ENCODE assay signal across 27 cellular contexts in genomic region chr6:149365197-149365596, GRCh38. TPM values are rescaled to one million over a fixed set of nuclear protein-coding genes. Genes with fewer than 3 reads are reported as not detected.
DNase-seq lines count a peak whose midpoint lies in the region; ATAC-seq, FAIRE-seq and TF ChIP-seq lines count a peak whose summit lies in the region.
"Had no signal": no experiment of that assay in that cellular context is flagged by ENCODE, and none has a peak within 500 bp of the region (broad histone marks: within the 10 kb centered on the region; RNA-seq: fewer than 3 reads in every experiment).

No MANE protein-coding gene starts in this region.

- H3K9me1 ChIP-seq in K562 (ENCODE audit: control insufficient read depth, insufficient read depth, low read length) = peaks cover 3% of the 10 kb centered on the region

- no peak for FAIRE-seq in K562 (lab: Jason Lieb, UNC)
- FAIRE-seq: frontal cortex had no signal

- TF ChIP-seq EP300 in K562 (IDR thresholded peaks at IDR 0.05; ENCODE audit: low read length) = no peak

- CTCF ChIA-PET in activated CD4-positive, alpha-beta T cell treated with anti-CD3 and anti-CD28 coated beads for 36 hours (lab: Charles Lee) = no interaction called here
- CTCF ChIA-PET in T-cell (lab: Charles Lee) = no interaction called here
- CTCF ChIA-PET in K562 (lab: Yijun Ruan, JAX; ENCODE audit: low intra/inter-chr PET ratio) = no interaction called here

- intact Hi-C loops in activated CD4-positive, alpha-beta T cell treated with anti-CD3 and anti-CD28 coated beads for 36 hours (cut with DNase I, micrococcal nuclease) = loop anchor here in 1 of 2 experiments (2.0 kb wide), 1 partner anchor 46 kb away; no protein-coding TSS in a partner anchor
- intact Hi-C loops in K562 (cut with micrococcal nuclease) (no loop called here), breast epithelium (cut with DNase I; ENCODE audit: low total_unique reads) (no loop called here)

- no peak for ATAC-seq in activated CD4-positive, alpha-beta T cell treated with anti-CD3 and anti-CD28 coated beads for 36 hours
- peak in 1 of 4 experiments; percentile 44 for ATAC-seq in T-cell (replicated peaks in 1 of 4)
- no peak for ATAC-seq in K562
- ATAC-seq: effector memory CD8-positive, alpha-beta T cell; esophagus mucosa had no signal

- H3K4me2 ChIP-seq in BLaER1 (peak overlapping the region; percentile 39; the same call in 1 of the 2 replicates), K562 (ENCODE audit: insufficient read depth, low read length) (no peak overlapping the region)

- H2AFZ ChIP-seq in K562 (ENCODE audit: low read depth, low read length) = no peak overlapping the region

- no peak overlapping the region for H3K9ac ChIP-seq in BLaER1
- H3K9ac ChIP-seq in K562 (ENCODE audit: insufficient read depth in 1 of 2, low read depth in 2 of 2, low read length in 2 of 2) = no peak overlapping the region

- peaks cover 26% of the 10 kb centered on the region for H3K36me3 Mint-ChIP-seq in activated CD4-positive, alpha-beta T cell treated with anti-CD3 and anti-CD28 coated beads for 36 hours (ENCODE audit: low read depth)
- H3K36me3 Mint-ChIP-seq in T-cell = peaks cover 29% of the 10 kb centered on the region
- peaks cover 21% of the 10 kb centered on the region for H3K36me3 Mint-ChIP-seq in nephron progenitor cell (ENCODE audit: low read depth)

- no peak for TF ChIP-seq POLR2A in K562 (conservative IDR thresholded peaks at IDR 0.05)
- TF ChIP-seq POLR2A in breast epithelium (IDR thresholded peaks at IDR 0.05) = no peak

- in situ Hi-C loops in K562 (cut with MboI) = no loop called here

- no peak overlapping the region for H3K4me3 Mint-ChIP-seq in activated CD4-positive, alpha-beta T cell treated with anti-CD3 and anti-CD28 coated beads for 36 hours
- H3K4me3 Mint-ChIP-seq in T-cell (no peak overlapping the region), nephron progenitor cell (no peak overlapping the region)

- H3K79me2 ChIP-seq in K562 (ENCODE audit: control insufficient read depth, insufficient read depth, low read length) = peaks cover 71% of the 10 kb centered on the region

- H3K4me3 ChIP-seq in BLaER1 (no peak overlapping the region), K562 (no peak overlapping the region), breast epithelium (no peak overlapping the region)
- H3K4me3 ChIP-seq: HAP-1, left lung, Peyer's patch, suprapubic skin had no signal

- H3K4me1 Mint-ChIP-seq in activated CD4-positive, alpha-beta T cell treated with anti-CD3 and anti-CD28 coated beads for 36 hours = peaks cover 54% of the 10 kb centered on the region
- H3K4me1 Mint-ChIP-seq in T-cell (peaks cover 30 to 57% (median 53%) of the 10 kb centered on the region in 3 donors), nephron progenitor cell (no peaks in the 10 kb centered on the region)

- H3K27ac ChIP-seq in BLaER1 (no peak overlapping the region), K562 (ENCODE audit: extremely low read depth, low read depth, low read length) (no peak overlapping the region), breast epithelium (no peak overlapping the region)
- H3K27ac ChIP-seq: brain microvascular endothelial cell, left lung, Peyer's patch, suprapubic skin had no signal

- BruUV-seq in K562 (replicated peaks; lab: Mats Ljungman, UMichigan) = no TSS peak

- no peak for TF ChIP-seq RAD21 in K562 (CRISPR knock-in tag; conservative IDR thresholded peaks at IDR 0.05 in 1 of 2, IDR thresholded peaks at IDR 0.05 in 1 of 2)

- H3K27ac Mint-ChIP-seq in activated CD4-positive, alpha-beta T cell treated with anti-CD3 and anti-CD28 coated beads for 36 hours = peak overlapping the region; percentile 79
- H3K27ac Mint-ChIP-seq in T-cell (peak overlapping the region; percentile 65 to 77), nephron progenitor cell (no peak overlapping the region)

- H3K27me3 Mint-ChIP-seq in activated CD4-positive, alpha-beta T cell treated with anti-CD3 and anti-CD28 coated beads for 36 hours = no peaks in the 10 kb centered on the region
- H3K27me3 Mint-ChIP-seq in T-cell (no peaks in the 10 kb centered on the region), nephron progenitor cell (ENCODE audit: low read depth, poor library complexity) (no peaks in the 10 kb centered on the region)
- H3K27me3 Mint-ChIP-seq: effector memory CD8-positive, alpha-beta T cell had no signal

- H3K4me1 ChIP-seq in BLaER1 (peaks cover 22% of the 10 kb centered on the region), K562 (replicated peaks in 1 of 2; ENCODE audit: control insufficient read depth in 2 of 2, insufficient read depth in 2 of 2, low read length in 2 of 2) (peaks cover 0 to 11% of the 10 kb centered on the region in 2 experiments; a peak in 3 of 5 replicates), breast epithelium (no peaks in the 10 kb centered on the region)

- H3K27me3 ChIP-seq in BLaER1 (no peaks in the 10 kb centered on the region), K562 (ENCODE audit: control insufficient read depth in 2 of 2, insufficient read depth in 2 of 2, low read length in 2 of 2) (no peaks in the 10 kb centered on the region), breast epithelium (no peaks in the 10 kb centered on the region)
- H3K27me3 ChIP-seq: brain microvascular endothelial cell, left lung, Peyer's patch, suprapubic skin had no signal

- H4K20me1 ChIP-seq in BLaER1 (peaks cover 94% of the 10 kb centered on the region), K562 (replicated peaks; ENCODE audit: control insufficient read depth, insufficient read depth, low read length) (peaks cover 13% of the 10 kb centered on the region; the same call in 1 of the 2 replicates)

- POLR2A ChIA-PET in activated CD4-positive, alpha-beta T cell treated with anti-CD3 and anti-CD28 coated beads for 36 hours (lab: Charles Lee) = no interaction called here
- POLR2A ChIA-PET in T-cell (lab: Charles Lee) = no interaction called here
- POLR2A ChIA-PET in K562 (lab: Yijun Ruan, JAX) = no interaction called here

- peaks cover 34% of the 10 kb centered on the region for H3K36me3 ChIP-seq in BLaER1
- H3K36me3 ChIP-seq in K562 (ENCODE audit: control insufficient read depth, insufficient read depth, low read length) = peaks cover 5% of the 10 kb centered on the region; the same call in 1 of the 3 replicates
- H3K36me3 ChIP-seq in breast epithelium = no peaks in the 10 kb centered on the region
- H3K36me3 ChIP-seq: brain microvascular endothelial cell, HAP-1, left lung, Peyer's patch, suprapubic skin had no signal

- no peak for DNase-seq in activated CD4-positive, alpha-beta T cell treated with anti-CD3 and anti-CD28 coated beads for 36 hours
- no peak for DNase-seq in activated CD4-positive, alpha-beta T cell treated with anti-CD3 and anti-CD28 coated beads, Interleukin-2, amount 50 U/mL, for 1 hour
- no peak for DNase-seq in T-cell
- no peak for DNase-seq in K562 (ENCODE audit: extremely low read depth in 1 of 4, low spot score in 3 of 4)
- DNase-seq in breast epithelium (ENCODE audit: low spot score in 2 of 2) = no peak
- DNase-seq in SKM-1 (lab: John Stamatoyannopoulos, UW; ENCODE audit: unreplicated experiment) = no peak
- DNase-seq in nephron progenitor cell = no peak
- DNase-seq: 8988T; activated CD4-positive, alpha-beta T cell treated with anti-CD3 and anti-CD28 coated beads for 48 hours; brain microvascular endothelial cell; effector memory CD8-positive, alpha-beta T cell; hippocampal formation; left lung; mesendoderm; NCI-H1694; NCI-H510A treated with DMSO at 0.1 percent for 48 hours; NK-92 treated with Interleukin-12 subunit alpha and Interleukin-12 subunit beta, amount 100 ng/mL, for 24 hours; occipital lobe; Peyer's patch; SIG-M5; stimulated activated CD4-positive, alpha-beta T cell treated with anti-CD3 and anti-CD28 coated beads, Interleukin-1b, Interleukin-23, amount 100 ng/mL, for 48 hours had no signal

- H3K9me3 ChIP-seq in BLaER1 (peaks cover 22% of the 10 kb centered on the region), K562 (replicated peaks; ENCODE audit: control insufficient read depth, insufficient read depth, low read depth, low read length) (no peaks in the 10 kb centered on the region), breast epithelium (no peaks in the 10 kb centered on the region)
- H3K9me3 ChIP-seq: HAP-1, left lung, Peyer's patch, suprapubic skin had no signal

- TF ChIP-seq CTCF in K562 (IDR thresholded peaks at IDR 0.05 in 2 of 3, conservative IDR thresholded peaks at IDR 0.05 in 1 of 3; ENCODE audit: insufficient read depth in 2 of 3, low read depth in 1 of 3, low read length in 3 of 3) = no peak
- no peak for TF ChIP-seq CTCF in breast epithelium (IDR thresholded peaks at IDR 0.05)
- TF ChIP-seq CTCF in nephron progenitor cell (IDR thresholded peaks at IDR 0.05) = no peak

- peaks cover 9% of the 10 kb centered on the region for H3K9me3 Mint-ChIP-seq in activated CD4-positive, alpha-beta T cell treated with anti-CD3 and anti-CD28 coated beads for 36 hours (ENCODE audit: low read depth)
- peaks cover 4 to 9% (median 8%) of the 10 kb centered on the region in 3 donors for H3K9me3 Mint-ChIP-seq in T-cell
- peaks cover 2% of the 10 kb centered on the region for H3K9me3 Mint-ChIP-seq in nephron progenitor cell
- H3K9me3 Mint-ChIP-seq: effector memory CD8-positive, alpha-beta T cell had no signal

RNA-seq across cellular contexts. Expression of gene SUMO4, which starts 34.9 kb away (rescaled TPM):
- total RNA-seq in activated CD4-positive, alpha-beta T cell treated with anti-CD3 and anti-CD28 coated beads for 36 hours = 1 to 10 TPM; 4.7 to 5.3 TPM
- total RNA-seq in T-cell (10 to 100 TPM in 1 of 5 donors, 1 to 10 TPM in 4; 5.7 to 11.4 (median 8.5) TPM), K562 (2014; rRNA removed) (0.50 and 1.1 TPM in 2 replicates), K562 (2014; rRNA removed; fragmentation: Illumina TruSeq; extraction: Trizol) (1.9 and 2.2 TPM in 2 replicates), K562 (2015; rRNA removed; fragmentation: Illumina TruSeq; extraction: Trizol) (1.7 and 2.0 TPM in 2 replicates), K562 (2021) (0.60 and 0.92 TPM in 2 replicates), breast epithelium (1 to 10 TPM; 3.0 to 7.8 (median 5.6) TPM)
- 1.9 and 8.6 TPM in 2 replicates for total RNA-seq in K562 (2011; cell fraction: chromatin; rRNA removed; ENCODE audit: low replicate concordance)
- total RNA-seq in K562 (2011; cell fraction: nucleolus; rRNA removed) = 1.5 and 2.0 TPM in 2 replicates
- 1.5 and 4.2 TPM in 2 replicates for total RNA-seq in K562 (2011; cell fraction: nucleoplasm; rRNA removed)
- polyA plus RNA-seq in K562 (2011; rRNA removed) (0.14 and 0.35 TPM in 2 replicates), K562 (2014; fragmentation: Illumina TruSeq; extraction: Trizol) (0.25 TPM in 1 of 2 replicates, not detected in the other), K562 (2014; fragmentation: Nextera tagmentation; extraction: Ambion mirVana) (under 1 TPM in 1 of 2 experiments, not detected in 1; 0.27 TPM), K562 (2014; rRNA removed) (0.20 and 0.27 TPM in 2 replicates)
- not detected in 2 replicates for polyA plus RNA-seq in K562 (2011; cell fraction: cytosol; rRNA removed)
- 0.79 and 0.94 TPM in 2 replicates for polyA plus RNA-seq in K562 (2011; cell fraction: nucleus; rRNA removed)
- 0.26 TPM in 1 of 2 replicates, not detected in the other for polyA plus RNA-seq in K562 (2012)
- 3.5 and 4.9 TPM in 2 replicates for polyA minus RNA-seq in K562 (2011; rRNA and poly(A)+ RNA removed)
- 0.76 TPM in 1 of 2 replicates, not detected in the other for polyA minus RNA-seq in K562 (2011; cell fraction: cytosol; rRNA and poly(A)+ RNA removed)
- polyA minus RNA-seq in K562 (2011; cell fraction: nucleus; rRNA and poly(A)+ RNA removed) = 4.3 and 7.6 TPM in 2 replicates
- polyA plus RNA-seq: urinary bladder had no signal

RNA-seq across cellular contexts. Expression of gene TAB2, which starts 47.7 kb away (rescaled TPM):
- total RNA-seq in activated CD4-positive, alpha-beta T cell treated with anti-CD3 and anti-CD28 coated beads for 36 hours = 10 to 100 TPM; 65.8 to 94.1 TPM
- total RNA-seq in T-cell (100 to 1,000 TPM; 128 to 160 (median 146) TPM), K562 (2014; rRNA removed) (9.1 and 10.6 TPM in 2 replicates), K562 (2014; rRNA removed; fragmentation: Illumina TruSeq; extraction: Trizol) (17.4 and 19.9 TPM in 2 replicates), K562 (2015; rRNA removed; fragmentation: Illumina TruSeq; extraction: Trizol) (18.9 and 21.5 TPM in 2 replicates), K562 (2021) (19.3 and 23.2 TPM in 2 replicates), breast epithelium (10 to 100 TPM; 63.3 to 91.0 (median 75.8) TPM)
- total RNA-seq in K562 (2011; cell fraction: chromatin; rRNA removed; ENCODE audit: low replicate concordance) = 32.6 and 83.4 TPM in 2 replicates
- total RNA-seq in K562 (2011; cell fraction: nucleolus; rRNA removed) = 12.5 and 17.0 TPM in 2 replicates
- total RNA-seq in K562 (2011; cell fraction: nucleoplasm; rRNA removed) = 22.4 and 28.9 TPM in 2 replicates
- polyA plus RNA-seq in K562 (2011; rRNA removed) (36.3 and 38.3 TPM in 2 replicates), K562 (2014; fragmentation: Illumina TruSeq; extraction: Trizol) (29.8 and 32.9 TPM in 2 replicates), K562 (2014; fragmentation: Nextera tagmentation; extraction: Ambion mirVana) (1 to 10 TPM; 9.5 to 10.0 TPM), K562 (2014; rRNA removed) (16.9 and 18.6 TPM in 2 replicates)
- polyA plus RNA-seq in K562 (2011; cell fraction: cytosol; rRNA removed) = 14.7 and 22.5 TPM in 2 replicates
- 16.4 and 24.9 TPM in 2 replicates for polyA plus RNA-seq in K562 (2011; cell fraction: nucleus; rRNA removed)
- 19.1 and 25.4 TPM in 2 replicates for polyA plus RNA-seq in K562 (2012)
- polyA minus RNA-seq in K562 (2011; rRNA and poly(A)+ RNA removed) = 58.1 and 66.9 TPM in 2 replicates
- polyA minus RNA-seq in K562 (2011; cell fraction: cytosol; rRNA and poly(A)+ RNA removed) = 20.3 and 20.8 TPM in 2 replicates
- polyA minus RNA-seq in K562 (2011; cell fraction: nucleus; rRNA and poly(A)+ RNA removed) = 16.2 and 25.0 TPM in 2 replicates
